In the genomic region with DNA sequence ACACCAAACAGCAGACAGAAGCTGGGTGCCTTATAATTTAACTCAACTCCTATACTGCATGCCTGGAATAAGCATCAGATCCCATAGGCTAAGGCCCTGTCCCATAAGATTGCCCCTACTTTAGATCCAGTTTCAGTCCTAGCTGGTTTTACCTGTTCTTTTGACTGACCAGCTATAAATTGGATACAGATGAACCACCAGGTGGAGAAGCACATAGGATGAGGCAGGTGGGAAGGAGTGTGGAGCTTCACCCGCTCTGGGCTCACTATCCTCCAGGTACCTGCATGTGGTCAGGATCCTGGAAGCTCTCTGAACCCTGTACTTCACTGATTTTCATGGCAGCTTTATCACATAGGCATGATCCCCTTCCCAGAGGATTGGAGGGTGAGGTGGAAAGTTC, we compare ENCODE assay signal across 24 cellular contexts. TPM values are rescaled to one million over a fixed set of nuclear protein-coding genes. Genes with fewer than 3 reads are reported as not detected.
A peak's percentile ranks its signal among the peaks of the same experiment; 100 is the strongest.
DNase-seq lines count a peak whose midpoint lies in the region; ATAC-seq and TF ChIP-seq lines count a peak whose summit lies in the region.
"Had no signal": no experiment of that assay in that cellular context is flagged by ENCODE, and none has a peak within 500 bp of the region (broad histone marks: within the 10 kb centered on the region; RNA-seq: fewer than 3 reads in every experiment).

No MANE protein-coding gene starts in this region.

- H3K27me3 Mint-ChIP-seq in GM23338 (ENCODE audit: insufficient read depth, low read depth, poor library complexity): peaks cover 2% of the 10 kb centered on the region
- H3K27me3 Mint-ChIP-seq: activated naive CD8-positive, alpha-beta T cell treated with anti-CD3 and anti-CD28 coated beads, Interleukin-2, amount 50 U/mL, for 24 hours had no signal

- H3K9me3 Mint-ChIP-seq in GM23338: peaks cover 13% of the 10 kb centered on the region; the same call in 2 of the 3 replicates
- H3K9me3 Mint-ChIP-seq in activated naive CD4-positive, alpha-beta T cell treated with anti-CD3 and anti-CD28 coated beads, Interleukin-2, amount 50 U/mL, for 72 hours: peaks cover 0 to 2% of the 10 kb centered on the region in 2 donors

- DNase-seq in COLO668 (lab: John Stamatoyannopoulos, UW; ENCODE audit: unreplicated experiment) (peak; percentile 47), GM23338 (ENCODE audit: low spot score) (peak; percentile 57), NCI-H69 (lab: John Stamatoyannopoulos, UW) (peak; percentile 50), epithelial cell of esophagus (ENCODE audit: low read depth) (peak; percentile 24), germinal center (ENCODE audit: low spot score) (no peak), cerebellar cortex (ENCODE audit: low spot score) (no peak), DMS114 treated with DMSO at 0.1 percent for 48 hours (lab: John Stamatoyannopoulos, UW; ENCODE audit: unreplicated experiment) (no peak)
- no peak for DNase-seq in activated naive CD4-positive, alpha-beta T cell treated with anti-CD3 and anti-CD28 coated beads, Interleukin-2, amount 50 U/mL, for 72 hours (ENCODE audit: low spot score in 2 of 2)
- DNase-seq: activated CD4-positive, alpha-beta T cell treated with anti-CD3 and anti-CD28 coated beads for 48 hours; activated gamma-delta T cell; activated naive CD8-positive, alpha-beta T cell treated with anti-CD3 and anti-CD28 coated beads, Interleukin-2, amount 50 U/mL, for 24 hours; activated T-cell treated with anti-CD3 and anti-CD28 coated beads, Interleukin-2, amount 50 U/mL, for 1 hour; central memory CD4-positive, alpha-beta T cell; dermis blood vessel endothelial cell; hippocampal formation; naive thymus-derived CD8-positive, alpha-beta T cell; NCI-H1694 treated with DMSO at 0.1 percent for 48 hours; occipital lobe; SHP77; stomach; thyroid gland had no signal

- TF ChIP-seq CTCF in GM23338 (conservative IDR thresholded peaks at IDR 0.05; ENCODE audit: low read depth in 2 of 2) (peak; percentile 24 to 35; a peak in 3 of 4 replicates), epithelial cell of esophagus (IDR thresholded peaks at IDR 0.05; ENCODE audit: insufficient read depth, low read depth, low read length, missing control alignments) (peak; percentile 19)

- no peak overlapping the region for H3K27ac ChIP-seq in GM23338 (ENCODE audit: low read depth)
- H3K27ac ChIP-seq: KMS-11, skin epidermis, stomach, thyroid gland had no signal

- H3K4me1 ChIP-seq in GM23338 (ENCODE audit: insufficient read depth): no peaks in the 10 kb centered on the region
- H3K4me1 ChIP-seq: stomach, thyroid gland had no signal

- H3K36me3 ChIP-seq in GM23338 (ENCODE audit: insufficient read depth): no peaks in the 10 kb centered on the region
- H3K36me3 ChIP-seq: stomach, thyroid gland had no signal

- H3K4me3 Mint-ChIP-seq in GM23338: no peak overlapping the region
- H3K4me3 Mint-ChIP-seq: activated naive CD8-positive, alpha-beta T cell treated with anti-CD3 and anti-CD28 coated beads, Interleukin-2, amount 50 U/mL, for 24 hours; CD14-positive monocyte; naive thymus-derived CD8-positive, alpha-beta T cell had no signal

- H2AFZ ChIP-seq in GM23338: no peak overlapping the region

- no peaks in the 10 kb centered on the region for H3K9me2 ChIP-seq in GM23338 (ENCODE audit: insufficient read depth)

- H3K36me3 Mint-ChIP-seq in GM23338 (ENCODE audit: low read depth): peaks cover 12% of the 10 kb centered on the region
- H3K36me3 Mint-ChIP-seq in activated naive CD4-positive, alpha-beta T cell treated with anti-CD3 and anti-CD28 coated beads, Interleukin-2, amount 50 U/mL, for 72 hours: peaks cover 6 to 22% of the 10 kb centered on the region in 2 donors

- peaks cover 5% of the 10 kb centered on the region for H3K4me1 Mint-ChIP-seq in GM23338
- H3K4me1 Mint-ChIP-seq: activated naive CD8-positive, alpha-beta T cell treated with anti-CD3 and anti-CD28 coated beads, Interleukin-2, amount 50 U/mL, for 24 hours had no signal

- peaks cover 4% of the 10 kb centered on the region for H4K20me1 ChIP-seq in GM23338 (replicated peaks; ENCODE audit: insufficient read depth)

- peak; percentile 93 for ATAC-seq in GM23338
- no peak for ATAC-seq in activated naive CD4-positive, alpha-beta T cell treated with anti-CD3 and anti-CD28 coated beads, Interleukin-2, amount 50 U/mL, for 72 hours
- ATAC-seq: activated naive CD8-positive, alpha-beta T cell treated with anti-CD3 and anti-CD28 coated beads, Interleukin-2, amount 50 U/mL, for 24 hours; naive thymus-derived CD8-positive, alpha-beta T cell had no signal

- H3K4me2 ChIP-seq in GM23338: no peak overlapping the region
- H3K4me2 ChIP-seq: KMS-11 had no signal

- no peaks in the 10 kb centered on the region for H3F3A ChIP-seq in GM23338 (replicated peaks; ENCODE audit: low read depth)

- no peaks in the 10 kb centered on the region for H3K27me3 ChIP-seq in GM23338 (ENCODE audit: insufficient read depth)
- H3K27me3 ChIP-seq: stomach, thyroid gland had no signal

- H3K4me3 ChIP-seq in GM23338 (no peak overlapping the region), epithelial cell of esophagus (ENCODE audit: low read length) (no peak overlapping the region)
- H3K4me3 ChIP-seq: skin epidermis, stomach, thyroid gland had no signal

- H3K79me2 ChIP-seq in GM23338 (replicated peaks; ENCODE audit: insufficient read depth): peaks cover 88% of the 10 kb centered on the region

- H3K27ac Mint-ChIP-seq in GM23338: 0 out of 2 replicates have a peak overlapping the region, but pooled peaks have one; percentile 45
- H3K27ac Mint-ChIP-seq in activated naive CD4-positive, alpha-beta T cell treated with anti-CD3 and anti-CD28 coated beads, Interleukin-2, amount 50 U/mL, for 72 hours: no peak overlapping the region
- H3K27ac Mint-ChIP-seq: activated naive CD8-positive, alpha-beta T cell treated with anti-CD3 and anti-CD28 coated beads, Interleukin-2, amount 50 U/mL, for 24 hours; CD14-positive monocyte; naive thymus-derived CD8-positive, alpha-beta T cell had no signal

TF ChIP-seq in GM23338, 12 proteins besides CTCF, POLR2A, EP300 and RAD21 (continues in another document):
- TF ChIP-seq EZH2 (IDR thresholded peaks at IDR 0.05; ENCODE audit: low read depth, unreplicated experiment) (no peak), REST (IDR thresholded peaks at IDR 0.05; ENCODE audit: unreplicated experiment) (no peak), EZH2phosphoT487 (IDR thresholded peaks at IDR 0.05; ENCODE audit: unreplicated experiment) (no peak), STAT1 (IDR thresholded peaks at IDR 0.05; ENCODE audit: unreplicated experiment) (no peak), NANOG (IDR thresholded peaks at IDR 0.05; ENCODE audit: borderline replicate concordance) (no peak), JUNB (IDR thresholded peaks at IDR 0.05; ENCODE audit: unreplicated experiment) (no peak), ETS1 (IDR thresholded peaks at IDR 0.05) (no peak)

RNA-seq across cellular contexts. Expression of gene MAST2, which starts 51.3 kb away (rescaled TPM):
- total RNA-seq in GM23338 (2014; rRNA removed; shearing (Covaris generic)): 20.7 and 57.7 TPM in 2 replicates
- polyA plus RNA-seq in GM23338 (2016; fragmentation: Nextera tagmentation; extraction: Ambion mirVana): 9.3 and 11.5 TPM in 2 replicates
- 10 to 100 TPM; 22.3 to 39.6 TPM for total RNA-seq in activated naive CD4-positive, alpha-beta T cell treated with anti-CD3 and anti-CD28 coated beads, Interleukin-2, amount 50 U/mL, for 72 hours

Comparison
In these comparisons a context has a peak if more than half of its experiments do, and no peak if none do; other contexts are left out.
1. DNase-seq: peak in COLO668 (single experiment), GM23338 (single experiment), NCI-H69 (single experiment) and epithelial cell of esophagus (single experiment); none in germinal center (single experiment), cerebellar cortex (single experiment), DMS114 treated with DMSO at 0.1 percent for 48 hours (single experiment) and activated naive CD4-positive, alpha-beta T cell treated with anti-CD3 and anti-CD28 coated beads, Interleukin-2, amount 50 U/mL, for 72 hours (0 of 2).